In genomic region chr9:96020822-96021615, GRCh38 we compare ENCODE assay signal across 8 cellular contexts.
DNase-seq lines count a peak whose midpoint lies in the region; ATAC-seq and TF ChIP-seq lines count a peak whose summit lies in the region.

No MANE protein-coding gene starts in this region.

- 0 out of 2 replicates have a peak, but pooled peaks cover 4% of the 10 kb centered on the region for H3K4me1 ChIP-seq in HUES64 (ENCODE audit: insufficient read depth, low read length)
- H3K4me1 ChIP-seq in fibroblast of lung (ENCODE audit: control insufficient read depth, extremely low read depth, insufficient read depth, low read length): no peaks in the 10 kb centered on the region
- peaks cover 26 to 32% (median 30%) of the 10 kb centered on the region in 4 donors for H3K4me1 ChIP-seq in upper lobe of left lung

- H3K27ac ChIP-seq in HUES64 (ENCODE audit: low read depth, low read length) (no peak overlapping the region), fibroblast of lung (ENCODE audit: insufficient read depth, low read length) (no peak overlapping the region), upper lobe of left lung (peak overlapping the region; percentile 77 to 88 (median 82))

- H3K9me3 ChIP-seq in HUES64 (ENCODE audit: insufficient read depth, low read depth, low read length) (no peaks in the 10 kb centered on the region), fibroblast of lung (ENCODE audit: control insufficient read depth, insufficient read depth, low read depth, low read length) (no peaks in the 10 kb centered on the region), upper lobe of left lung (no peaks in the 10 kb centered on the region)

- H3K79me2 ChIP-seq in fibroblast of lung (ENCODE audit: control insufficient read depth, insufficient read depth, low read length): no peaks in the 10 kb centered on the region

- peaks cover 77% of the 10 kb centered on the region for H3K27me3 ChIP-seq in HUES64 (ENCODE audit: insufficient read depth, low read length)
- H3K27me3 ChIP-seq in fibroblast of lung (ENCODE audit: control insufficient read depth, insufficient read depth, low read length): peaks cover 50% of the 10 kb centered on the region
- H3K27me3 ChIP-seq in upper lobe of left lung: peaks cover 0 to 21% (median 6%) of the 10 kb centered on the region in 4 donors

- H3K9ac ChIP-seq in HUES64 (ENCODE audit: low read depth, low read length) (peak overlapping the region; percentile 20; the same call in 1 of the 2 replicates), fibroblast of lung (ENCODE audit: insufficient read depth, low read length) (peak overlapping the region; percentile 20)

- H3K9me3 Mint-ChIP-seq in natural killer cell treated with Interleukin-12 subunit alpha and Interleukin-12 subunit beta and Interleukin-15 and Interleukin-18, amount 100 ng/mL, for 72 hours: peaks cover 8% of the 10 kb centered on the region

- H3K4me3 ChIP-seq in HUES64 (ENCODE audit: low read length) (peak overlapping the region; percentile 60), fibroblast of lung (replicated peaks in 1 of 4; ENCODE audit: control extremely low read depth in 1 of 4, insufficient read depth in 1 of 4, low read depth in 3 of 4, low read length in 4 of 4) (peak overlapping the region; percentile 36 to 60 (median 44)), upper lobe of left lung (peak overlapping the region; percentile 52 to 62 (median 56))

- no peaks in the 10 kb centered on the region for H3K27me3 Mint-ChIP-seq in natural killer cell treated with Interleukin-12 subunit alpha and Interleukin-12 subunit beta and Interleukin-15 and Interleukin-18, amount 100 ng/mL, for 72 hours

- TF ChIP-seq CTCF in fibroblast of lung (conservative IDR thresholded peaks at IDR 0.05 in 1 of 2, IDR thresholded peaks at IDR 0.05 in 1 of 2; ENCODE audit: low read depth in 1 of 2, low read length in 2 of 2): no peak
- TF ChIP-seq CTCF in upper lobe of left lung (IDR thresholded peaks at IDR 0.05): no peak

- H3K4me1 Mint-ChIP-seq in natural killer cell treated with Interleukin-12 subunit alpha and Interleukin-12 subunit beta and Interleukin-15 and Interleukin-18, amount 100 ng/mL, for 72 hours (ENCODE audit: low read depth in 2 of 2): peaks cover 68 to 77% of the 10 kb centered on the region in 2 donors

- H4K20me1 ChIP-seq in fibroblast of lung (ENCODE audit: control insufficient read depth, extremely low read depth, insufficient read depth, low read length): no peaks in the 10 kb centered on the region

- H3K36me3 ChIP-seq in HUES64 (ENCODE audit: insufficient read depth, low read length): no peaks in the 10 kb centered on the region
- no peaks in the 10 kb centered on the region for H3K36me3 ChIP-seq in fibroblast of lung (ENCODE audit: control insufficient read depth, insufficient read depth, low read length)
- no peaks in the 10 kb centered on the region for H3K36me3 ChIP-seq in upper lobe of left lung

- no peak for TF ChIP-seq EP300 in upper lobe of left lung (IDR thresholded peaks at IDR 0.05)

- TF ChIP-seq POLR2A in upper lobe of left lung (IDR thresholded peaks at IDR 0.05): no peak

- DNase-seq in AG08396 (ENCODE audit: low spot score): peak; percentile 60
- DNase-seq in activated T-cell treated with anti-CD3 and anti-CD28 coated beads for 1 hour (ENCODE audit: low read depth): peak; percentile 42
- no peak for DNase-seq in fibroblast of lung (ENCODE audit: low read depth in 2 of 2)
- DNase-seq in natural killer cell treated with Interleukin-12 subunit alpha and Interleukin-12 subunit beta and Interleukin-15 and Interleukin-18, amount 100 ng/mL, for 72 hours (ENCODE audit: low spot score): peak; percentile 91
- DNase-seq in upper lobe of left lung: peak in 1 of 2 donors; percentile 90
- DNase-seq in NCI-H2196 treated with DMSO at 0.1 percent for 48 hours (lab: John Stamatoyannopoulos, UW; ENCODE audit: unreplicated experiment): no peak

- peak overlapping the region; percentile 69 for H3K4me3 Mint-ChIP-seq in natural killer cell treated with Interleukin-12 subunit alpha and Interleukin-12 subunit beta and Interleukin-15 and Interleukin-18, amount 100 ng/mL, for 72 hours

- no peak overlapping the region for H2AFZ ChIP-seq in fibroblast of lung (ENCODE audit: low read length)

- H3K4me2 ChIP-seq in fibroblast of lung (ENCODE audit: extremely low read depth, insufficient read depth, low read length): peak overlapping the region; percentile 85

- peak; percentile 72 to 79 for ATAC-seq in natural killer cell treated with Interleukin-12 subunit alpha and Interleukin-12 subunit beta and Interleukin-15 and Interleukin-18, amount 100 ng/mL, for 72 hours
- ATAC-seq in upper lobe of left lung (ENCODE audit: low FRiP score in 2 of 2) (peak; percentile 62 to 63), HG03196 (IDR thresholded peaks at IDR 0.05; ENCODE audit: unreplicated experiment) (no peak)

- H3K27ac Mint-ChIP-seq in natural killer cell treated with Interleukin-12 subunit alpha and Interleukin-12 subunit beta and Interleukin-15 and Interleukin-18, amount 100 ng/mL, for 72 hours: peak overlapping the region; percentile 81 to 100

- under 1% methylated on average over 80 of the region's 80 CpGs for WGBS in HUES64
- 1 to 4% methylated on average over 10 to 54 of the region's 80 CpGs for WGBS in upper lobe of left lung, 2 donors

- H3K36me3 Mint-ChIP-seq in natural killer cell treated with Interleukin-12 subunit alpha and Interleukin-12 subunit beta and Interleukin-15 and Interleukin-18, amount 100 ng/mL, for 72 hours: no peaks in the 10 kb centered on the region

Comparison
In these comparisons a context has a peak if more than half of its experiments do, and no peak if none do; other contexts are left out.
1. DNase-seq: peak in AG08396 (single experiment), activated T-cell treated with anti-CD3 and anti-CD28 coated beads for 1 hour (single experiment) and natural killer cell treated with Interleukin-12 subunit alpha and Interleukin-12 subunit beta and Interleukin-15 and Interleukin-18, amount 100 ng/mL, for 72 hours (single experiment); none in fibroblast of lung (0 of 2) and NCI-H2196 treated with DMSO at 0.1 percent for 48 hours (single experiment).
2. H3K27ac ChIP-seq: peak in upper lobe of left lung (4 of 4); none in HUES64 (single experiment) and fibroblast of lung (single experiment).
3. Peak in every context shown above with its lines, with median percentiles within 50 percentile points of each other: H3K4me3 ChIP-seq.